ENCODE assay signal across 8 cellular contexts in genomic region chr2:37324536-37324785, GRCh38. TPM values are rescaled to one million over a fixed set of nuclear protein-coding genes. Genes with fewer than 3 reads are reported as not detected.
DNase-seq lines count a peak whose midpoint lies in the region; ATAC-seq, FAIRE-seq and TF ChIP-seq lines count a peak whose summit lies in the region.

No MANE protein-coding gene starts in this region.

- peaks cover 45% of the 10 kb centered on the region for H3K79me2 ChIP-seq in hepatocyte

- peaks cover 18% of the 10 kb centered on the region for H4K20me1 ChIP-seq in hepatocyte (ENCODE audit: insufficient read depth, poor library complexity, severe bottlenecking)

- H3K36me3 Mint-ChIP-seq in Caco-2 (ENCODE audit: insufficient read depth, unreplicated experiment), result peaks cover 10% of the 10 kb centered on the region

- peak overlapping the region; percentile 98 for H3K4me3 Mint-ChIP-seq in Caco-2 (ENCODE audit: unreplicated experiment)

- H3K9me3 Mint-ChIP-seq in Caco-2 (ENCODE audit: unreplicated experiment), result no peaks in the 10 kb centered on the region

- H3K9ac ChIP-seq in HUES48 (ENCODE audit: low read depth, low read length), result peak overlapping the region; percentile 76; the same call in 1 of the 2 replicates

- H3K27ac ChIP-seq in HUES48 (ENCODE audit: low read depth, low read length) (peak overlapping the region; percentile 93), hepatocyte (peak overlapping the region; percentile 81), small intestine (ENCODE audit: low read depth in 1 of 2, low read length in 1 of 2) (peak overlapping the region; percentile 47 to 93)

- H3K4me2 ChIP-seq in hepatocyte, result peak overlapping the region; percentile 89

- CTCF ChIA-PET in Caco-2 (lab: Charles Lee), result no interaction called here

- ATAC-seq in HG02938 (IDR thresholded peaks at IDR 0.05; ENCODE audit: unreplicated experiment), result no peak

- no CpG with 5 or more reads among the region's 33 CpGs for WGBS in hepatocyte (ENCODE audit: low lambda C conversion rate, missing lambda C conversion rate)
- WGBS in small intestine, 3 donors, result 0 to 1% (median 0%) methylated on average over 18 to 33 of the region's 33 CpGs

- intact Hi-C loops in Caco-2 (cut with micrococcal nuclease; ENCODE audit: unreplicated experiment), result no loop called here

- peak overlapping the region; percentile 64 for H2AFZ ChIP-seq in hepatocyte

- POLR2A ChIA-PET in Caco-2 (lab: Charles Lee), result interaction anchor here (0.7 kb wide), 1 partner anchor 14 kb away, joined by 3 read pairs; no protein-coding TSS in a partner anchor

- H3K9me3 ChIP-seq in Caco-2, result no peaks in the 10 kb centered on the region
- H3K9me3 ChIP-seq in HUES48 (ENCODE audit: control insufficient read depth, insufficient read depth, low read length), result no peaks in the 10 kb centered on the region
- no peaks in the 10 kb centered on the region for H3K9me3 ChIP-seq in hepatocyte (ENCODE audit: low read depth)
- no peaks in the 10 kb centered on the region for H3K9me3 ChIP-seq in small intestine (ENCODE audit: control insufficient read depth, low read depth)

- no peaks in the 10 kb centered on the region for H3K27me3 ChIP-seq in Caco-2 (replicated peaks; ENCODE audit: control insufficient read depth, insufficient read depth, low read length)
- H3K27me3 ChIP-seq in HUES48 (ENCODE audit: control insufficient read depth, insufficient read depth, low read length), result peaks cover 20% of the 10 kb centered on the region
- H3K27me3 ChIP-seq in hepatocyte, result no peaks in the 10 kb centered on the region
- no peaks in the 10 kb centered on the region for H3K27me3 ChIP-seq in small intestine (ENCODE audit: control insufficient read depth in 2 of 2, insufficient read depth in 2 of 2, low read length in 2 of 2)

- no TSS peak for BruUV-seq in Caco-2 (replicated peaks; lab: Mats Ljungman, UMichigan)

- H3K27ac Mint-ChIP-seq in Caco-2 (ENCODE audit: unreplicated experiment), result peak overlapping the region; percentile 92

- DNase-seq in Caco-2 (peak; percentile 87 to 88), hepatocyte (ENCODE audit: low spot score) (peak; percentile 93), small intestine (no peak), SHP77 treated with DMSO at 0.1 percent for 48 hours (lab: John Stamatoyannopoulos, UW) (no peak)
- DNase-seq in activated gamma-delta T cell treated with anti-CD3 and anti-CD28 coated beads, Interleukin-2, amount 50 U/mL, for 16 hours (ENCODE audit: low read depth), result peak; percentile 53
- no peak for DNase-seq in activated effector memory CD4-positive, alpha-beta T cell treated with Interleukin-2 at 50 U/mL for 16 hours

- H3K4me3 ChIP-seq in Caco-2 (ENCODE audit: low read depth, low read length) (peak overlapping the region; percentile 79), HUES48 (ENCODE audit: low read depth, low read length) (peak overlapping the region; percentile 90; the same call in 1 of the 2 replicates), hepatocyte (peak overlapping the region; percentile 77), small intestine (ENCODE audit: low read depth in 1 of 2, low read length in 2 of 2) (peak overlapping the region; percentile 65 to 73)

- TF ChIP-seq CTCF in Caco-2 (IDR thresholded peaks at IDR 0.05; ENCODE audit: insufficient read depth in 1 of 2, low read depth in 1 of 2, low read length in 1 of 2, severe bottlenecking in 1 of 2, unreplicated experiment in 1 of 2) (peak in 1 of 2 experiments; percentile 6), hepatocyte (IDR thresholded peaks at IDR 0.05; ENCODE audit: poor library complexity) (peak; percentile 17)

- no peaks in the 10 kb centered on the region for H3K9me2 ChIP-seq in hepatocyte (replicated peaks; ENCODE audit: insufficient read depth)

- H3K36me3 ChIP-seq in Caco-2 (ENCODE audit: control insufficient read depth, insufficient read depth, low read length) (no peaks in the 10 kb centered on the region), HUES48 (ENCODE audit: control insufficient read depth, insufficient read depth, low read length) (peaks cover 17% of the 10 kb centered on the region), hepatocyte (replicated peaks; ENCODE audit: insufficient read depth, low read depth) (no peaks in the 10 kb centered on the region), small intestine (ENCODE audit: control insufficient read depth in 2 of 2, insufficient read depth in 2 of 2, low read length in 2 of 2) (no peaks in the 10 kb centered on the region)

- FAIRE-seq in small intestine (lab: Jason Lieb, UNC), result no peak

- H3K4me1 ChIP-seq in Caco-2 (peaks cover 13% of the 10 kb centered on the region; the same call in 1 of the 2 replicates), HUES48 (ENCODE audit: control insufficient read depth, insufficient read depth, low read length) (peaks cover 20% of the 10 kb centered on the region; the same call in 1 of the 2 replicates), hepatocyte (ENCODE audit: insufficient read depth) (peaks cover 7% of the 10 kb centered on the region), small intestine (ENCODE audit: control insufficient read depth in 2 of 2, insufficient read depth in 1 of 2, low read depth in 1 of 2, low read length in 1 of 2) (peaks cover 3 to 5% of the 10 kb centered on the region in 2 donors)

- H3K4me1 Mint-ChIP-seq in Caco-2 (ENCODE audit: low read depth, unreplicated experiment), result peaks cover 19% of the 10 kb centered on the region

- H3K27me3 Mint-ChIP-seq in Caco-2 (ENCODE audit: insufficient read depth, unreplicated experiment), result no peaks in the 10 kb centered on the region

RNA-seq across cellular contexts. Expression of gene PRKD3, which starts 0.2 kb away (rescaled TPM):
- total RNA-seq in Caco-2 (2022), result 40.2 and 41.2 TPM in 2 replicates
- total RNA-seq in hepatocyte, result 35.9 and 36.4 TPM in 2 replicates
- 17.3 and 20.7 TPM in 2 replicates for polyA plus RNA-seq in hepatocyte
- 1 to 10 TPM; 4.3 to 7.9 (median 5.1) TPM for polyA plus RNA-seq in small intestine

RNA-seq across cellular contexts. Expression of gene QPCT, which starts 20.0 kb away (rescaled TPM):
- total RNA-seq in Caco-2 (2022) (4.7 and 6.3 TPM in 2 replicates), hepatocyte (2.0 TPM in 1 of 2 replicates, not detected in the other)
- polyA plus RNA-seq in hepatocyte (0.36 and 0.81 TPM in 2 replicates), small intestine (1 to 10 TPM in 2 of 3 donors, under 1 TPM in 1; 0.67 to 2.7 (median 1.9) TPM)

Comparison
In these comparisons a context has a peak if more than half of its experiments do, and no peak if none do; other contexts are left out.
1. DNase-seq: peak in Caco-2 (2 of 2), activated gamma-delta T cell treated with anti-CD3 and anti-CD28 coated beads, Interleukin-2, amount 50 U/mL, for 16 hours (single experiment) and hepatocyte (single experiment); none in small intestine (single experiment), activated effector memory CD4-positive, alpha-beta T cell treated with Interleukin-2 at 50 U/mL for 16 hours (single experiment) and SHP77 treated with DMSO at 0.1 percent for 48 hours (single experiment).
2. Peak in every context shown above with its lines, with median percentiles within 50 percentile points of each other: H3K4me3 ChIP-seq and H3K27ac ChIP-seq.